In genomic region chr10:24196426-24197039, GRCh38 we compare ENCODE assay signal across 8 cellular contexts. TPM values are rescaled to one million over a fixed set of nuclear protein-coding genes. Genes with fewer than 3 reads are reported as not detected.
A peak's percentile ranks its signal among the peaks of the same experiment; 100 is the strongest.
DNase-seq lines count a peak whose midpoint lies in the region; ATAC-seq lines count a peak whose summit lies in the region.

No MANE protein-coding gene starts in this region.

- DNase-seq in NCI-H510A treated with DMSO at 0.1 percent for 48 hours (lab: John Stamatoyannopoulos, UW) (peak; percentile 29), NCI-H510A (lab: John Stamatoyannopoulos, UW) (no peak), NCI-H1105 treated with DMSO at 0.1 percent for 48 hours (lab: John Stamatoyannopoulos, UW) (peak; percentile 15), cerebellar cortex (ENCODE audit: low spot score) (peak; percentile 71), left lobe of liver (ENCODE audit: low spot score) (peak; percentile 73)
- DNase-seq in activated CD4-positive, CD25-positive, alpha-beta regulatory T cell treated with anti-CD3 and anti-CD28 coated beads, Interleukin-2, amount 50 U/mL, for 72 hours, result peak; percentile 67
- DNase-seq in stimulated activated CD4-positive, alpha-beta T cell treated with anti-CD3 and anti-CD28 coated beads, TNF-alpha, amount 100 ng/mL, for 4 hours (ENCODE audit: low read depth in 3 of 3), result peak; percentile 30 to 39 (median 34)

- ATAC-seq in HG02623 (IDR thresholded peaks at IDR 0.05; ENCODE audit: unreplicated experiment) (peak; percentile 86), left lobe of liver (peak; percentile 97)

RNA-seq across cellular contexts. Expression of gene KIAA1217, which starts 12.4 kb away (rescaled TPM):
- total RNA-seq in left lobe of liver, result 26.7 TPM
